Comparison of ENCODE assay signal across 8 cellular contexts in genomic region chr1:16980473-16981268, GRCh38. TPM values are rescaled to one million over a fixed set of nuclear protein-coding genes. Genes with fewer than 3 reads are reported as not detected.
A peak's percentile ranks its signal among the peaks of the same experiment; 100 is the strongest.
DNase-seq lines count a peak whose midpoint lies in the region; ATAC-seq lines count a peak whose summit lies in the region.

TSS of gene MFAP2 (minus strand) at chr1:16980620. CDS start at chr1:16978273, 2,347 bp downstream.

- peak within 1 kb of the TSS; percentile 50 for H3K4me3 Mint-ChIP-seq in activated naive CD8-positive, alpha-beta T cell treated with anti-CD3 and anti-CD28 coated beads for 36 hours

- DNase-seq in NCI-H345 (lab: John Stamatoyannopoulos, UW) (peak; percentile 18), NCI-H345 treated with DMSO at 0.1 percent for 48 hours (lab: John Stamatoyannopoulos, UW; ENCODE audit: unreplicated experiment) (no peak), middle frontal gyrus (ENCODE audit: extremely low spot score, low spot score) (no peak), activated gamma-delta T cell treated with Interleukin-2 at 50 U/mL for 16 hours (no peak)
- DNase-seq in activated naive CD8-positive, alpha-beta T cell treated with anti-CD3 and anti-CD28 coated beads for 36 hours = peak; percentile 25
- DNase-seq in stimulated activated naive CD8-positive, alpha-beta T cell treated with anti-CD3 and anti-CD28 coated beads, Interleukin-15, Interleukin-2, amounts not matched to agents 100 U/mL and 50 U/mL, for 24 hours = peak; percentile 26

- peak within 1 kb of the TSS; percentile 76 for H3K9ac ChIP-seq in iPS-15b (ENCODE audit: low read depth, low read length)

- H3K36me3 Mint-ChIP-seq in activated naive CD8-positive, alpha-beta T cell treated with anti-CD3 and anti-CD28 coated beads for 36 hours = peaks cover under 1% of the 10 kb centered on the region

- H3K4me1 Mint-ChIP-seq in activated naive CD8-positive, alpha-beta T cell treated with anti-CD3 and anti-CD28 coated beads for 36 hours = peaks cover 3% of the 10 kb centered on the region

- no peaks in the 10 kb centered on the region for H3K27me3 ChIP-seq in iPS-15b (ENCODE audit: control insufficient read depth, insufficient read depth, low read length)

- no peaks in the 10 kb centered on the region for H3K9me3 ChIP-seq in iPS-15b (ENCODE audit: control insufficient read depth, insufficient read depth, low read length)

- H3K4me3 ChIP-seq in iPS-15b (ENCODE audit: low read depth, low read length) = peak within 1 kb of the TSS; percentile 85

- H3K36me3 ChIP-seq in iPS-15b (ENCODE audit: control insufficient read depth, insufficient read depth, low read length) = peaks cover 17% of the 10 kb centered on the region

- peaks cover 3% of the 10 kb centered on the region for H3K4me1 ChIP-seq in iPS-15b (ENCODE audit: control insufficient read depth, insufficient read depth, low read length)

- ATAC-seq in stimulated activated naive CD8-positive, alpha-beta T cell treated with anti-CD3 and anti-CD28 coated beads, Interleukin-15, Interleukin-2, amounts not matched to agents 100 U/mL and 50 U/mL, for 24 hours = peak; percentile 7
- ATAC-seq in HG03045 (IDR thresholded peaks at IDR 0.05; ENCODE audit: unreplicated experiment) = no peak

- H3K9me3 Mint-ChIP-seq in activated naive CD8-positive, alpha-beta T cell treated with anti-CD3 and anti-CD28 coated beads for 36 hours = no peaks in the 10 kb centered on the region

- H3K27me3 Mint-ChIP-seq in activated naive CD8-positive, alpha-beta T cell treated with anti-CD3 and anti-CD28 coated beads for 36 hours = peaks cover 32% of the 10 kb centered on the region

- no peak within 1 kb of the TSS for H3K27ac Mint-ChIP-seq in activated naive CD8-positive, alpha-beta T cell treated with anti-CD3 and anti-CD28 coated beads for 36 hours

RNA-seq across cellular contexts. Expression of gene MFAP2, which starts in this region (rescaled TPM):
- not detected for total RNA-seq in activated naive CD8-positive, alpha-beta T cell treated with anti-CD3 and anti-CD28 coated beads for 36 hours

Comparison
In these comparisons a context has a peak if more than half of its experiments do, and no peak if none do; other contexts are left out.
1. DNase-seq: peak in NCI-H345 (single experiment) and stimulated activated naive CD8-positive, alpha-beta T cell treated with anti-CD3 and anti-CD28 coated beads, Interleukin-15, Interleukin-2, amounts not matched to agents 100 U/mL and 50 U/mL, for 24 hours (single experiment); none in NCI-H345 treated with DMSO at 0.1 percent for 48 hours (single experiment), middle frontal gyrus (single experiment) and activated gamma-delta T cell treated with Interleukin-2 at 50 U/mL for 16 hours (single experiment).
2. Peak in DNase-seq in activated naive CD8-positive, alpha-beta T cell treated with anti-CD3 and anti-CD28 coated beads for 36 hours; RNA of the gene not detected or under 1 TPM.